1 cellular context compared by ENCODE assay signal in the genomic region with DNA sequence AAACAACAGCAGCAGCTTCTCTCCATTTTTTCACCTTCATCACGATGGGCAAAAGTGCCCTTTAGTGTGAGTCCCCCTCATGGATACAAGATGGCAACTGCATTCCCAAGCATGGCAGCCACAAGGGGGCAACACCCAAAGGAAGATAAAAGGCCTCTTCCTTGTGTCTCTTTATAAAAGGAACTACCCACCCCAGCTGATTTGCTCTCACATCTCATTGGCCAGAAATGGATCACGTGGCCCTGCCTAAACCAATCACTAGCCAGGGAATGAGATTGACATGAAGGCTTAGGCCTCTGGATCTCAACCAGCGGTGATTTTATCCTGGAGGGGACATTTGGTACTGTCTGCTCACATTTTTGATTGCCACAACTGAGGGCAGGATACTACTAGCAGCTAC.
TF ChIP-seq lines count a peak whose summit lies in the region.

No MANE protein-coding gene starts in this region.

TF ChIP-seq in HepG2, 621 proteins besides CTCF, POLR2A, EP300 and RAD21 (continued from another document and continues in another):
- TF ChIP-seq, protein P1, sequence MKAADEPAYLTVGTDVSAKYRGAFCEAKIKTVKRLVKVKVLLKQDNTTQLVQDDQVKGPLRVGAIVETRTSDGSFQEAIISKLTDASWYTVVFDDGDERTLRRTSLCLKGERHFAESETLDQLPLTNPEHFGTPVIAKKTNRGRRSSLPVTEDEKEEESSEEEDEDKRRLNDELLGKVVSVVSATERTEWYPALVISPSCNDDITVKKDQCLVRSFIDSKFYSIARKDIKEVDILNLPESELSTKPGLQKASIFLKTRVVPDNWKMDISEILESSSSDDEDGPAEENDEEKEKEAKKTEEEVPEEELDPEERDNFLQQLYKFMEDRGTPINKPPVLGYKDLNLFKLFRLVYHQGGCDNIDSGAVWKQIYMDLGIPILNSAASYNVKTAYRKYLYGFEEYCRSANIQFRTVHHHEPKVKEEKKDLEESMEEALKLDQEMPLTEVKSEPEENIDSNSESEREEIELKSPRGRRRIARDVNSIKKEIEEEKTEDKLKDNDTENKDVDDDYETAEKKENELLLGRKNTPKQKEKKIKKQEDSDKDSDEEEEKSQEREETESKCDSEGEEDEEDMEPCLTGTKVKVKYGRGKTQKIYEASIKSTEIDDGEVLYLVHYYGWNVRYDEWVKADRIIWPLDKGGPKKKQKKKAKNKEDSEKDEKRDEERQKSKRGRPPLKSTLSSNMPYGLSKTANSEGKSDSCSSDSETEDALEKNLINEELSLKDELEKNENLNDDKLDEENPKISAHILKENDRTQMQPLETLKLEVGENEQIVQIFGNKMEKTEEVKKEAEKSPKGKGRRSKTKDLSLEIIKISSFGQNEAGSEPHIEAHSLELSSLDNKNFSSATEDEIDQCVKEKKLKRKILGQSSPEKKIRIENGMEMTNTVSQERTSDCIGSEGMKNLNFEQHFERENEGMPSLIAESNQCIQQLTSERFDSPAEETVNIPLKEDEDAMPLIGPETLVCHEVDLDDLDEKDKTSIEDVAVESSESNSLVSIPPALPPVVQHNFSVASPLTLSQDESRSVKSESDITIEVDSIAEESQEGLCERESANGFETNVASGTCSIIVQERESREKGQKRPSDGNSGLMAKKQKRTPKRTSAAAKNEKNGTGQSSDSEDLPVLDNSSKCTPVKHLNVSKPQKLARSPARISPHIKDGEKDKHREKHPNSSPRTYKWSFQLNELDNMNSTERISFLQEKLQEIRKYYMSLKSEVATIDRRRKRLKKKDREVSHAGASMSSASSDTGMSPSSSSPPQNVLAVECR (CRISPR knock-in tag; IDR thresholded peaks at IDR 0.05; ENCODE audit: borderline replicate concordance), result 0 out of 2 replicates have a peak, but pooled peaks have one; percentile 17
- TF ChIP-seq ZNF382 (CRISPR knock-in tag; IDR thresholded peaks at IDR 0.05; ENCODE audit: borderline replicate concordance), result no peak
- no peak for TF ChIP-seq SIX4 (CRISPR knock-in tag; IDR thresholded peaks at IDR 0.05)
- TF ChIP-seq SATB2 (CRISPR knock-in tag; IDR thresholded peaks at IDR 0.05), result no peak
- no peak for TF ChIP-seq SCMH1 (CRISPR knock-in tag; IDR thresholded peaks at IDR 0.05; ENCODE audit: borderline replicate concordance)
- peak; percentile 63 for TF ChIP-seq YY1 (IDR thresholded peaks at IDR 0.05; ENCODE audit: insufficient read depth, insufficient replicate concordance, low read depth, low read length)
- no peak for TF ChIP-seq LCORL (IDR thresholded peaks at IDR 0.05)
- no peak for TF ChIP-seq LCORL (CRISPR knock-in tag; IDR thresholded peaks at IDR 0.05)
- no peak for TF ChIP-seq ZNF772 (CRISPR knock-in tag; IDR thresholded peaks at IDR 0.05)
- no peak for TF ChIP-seq JUND (CRISPR knock-in tag; IDR thresholded peaks at IDR 0.05)
- TF ChIP-seq ZNF263 (CRISPR knock-in tag; IDR thresholded peaks at IDR 0.05), result no peak
- TF ChIP-seq ZNF317 (CRISPR knock-in tag; IDR thresholded peaks at IDR 0.05), result no peak
- no peak for TF ChIP-seq ZNF547 (CRISPR knock-in tag; IDR thresholded peaks at IDR 0.05)
- no peak for TF ChIP-seq FOXM1 (CRISPR knock-in tag; IDR thresholded peaks at IDR 0.05)
- no peak for TF ChIP-seq SAFB2 (CRISPR knock-in tag; IDR thresholded peaks at IDR 0.05; ENCODE audit: borderline replicate concordance, low read depth)
- TF ChIP-seq ZNF670 (CRISPR knock-in tag; IDR thresholded peaks at IDR 0.05; ENCODE audit: borderline replicate concordance), result no peak
- TF ChIP-seq, protein P2, sequence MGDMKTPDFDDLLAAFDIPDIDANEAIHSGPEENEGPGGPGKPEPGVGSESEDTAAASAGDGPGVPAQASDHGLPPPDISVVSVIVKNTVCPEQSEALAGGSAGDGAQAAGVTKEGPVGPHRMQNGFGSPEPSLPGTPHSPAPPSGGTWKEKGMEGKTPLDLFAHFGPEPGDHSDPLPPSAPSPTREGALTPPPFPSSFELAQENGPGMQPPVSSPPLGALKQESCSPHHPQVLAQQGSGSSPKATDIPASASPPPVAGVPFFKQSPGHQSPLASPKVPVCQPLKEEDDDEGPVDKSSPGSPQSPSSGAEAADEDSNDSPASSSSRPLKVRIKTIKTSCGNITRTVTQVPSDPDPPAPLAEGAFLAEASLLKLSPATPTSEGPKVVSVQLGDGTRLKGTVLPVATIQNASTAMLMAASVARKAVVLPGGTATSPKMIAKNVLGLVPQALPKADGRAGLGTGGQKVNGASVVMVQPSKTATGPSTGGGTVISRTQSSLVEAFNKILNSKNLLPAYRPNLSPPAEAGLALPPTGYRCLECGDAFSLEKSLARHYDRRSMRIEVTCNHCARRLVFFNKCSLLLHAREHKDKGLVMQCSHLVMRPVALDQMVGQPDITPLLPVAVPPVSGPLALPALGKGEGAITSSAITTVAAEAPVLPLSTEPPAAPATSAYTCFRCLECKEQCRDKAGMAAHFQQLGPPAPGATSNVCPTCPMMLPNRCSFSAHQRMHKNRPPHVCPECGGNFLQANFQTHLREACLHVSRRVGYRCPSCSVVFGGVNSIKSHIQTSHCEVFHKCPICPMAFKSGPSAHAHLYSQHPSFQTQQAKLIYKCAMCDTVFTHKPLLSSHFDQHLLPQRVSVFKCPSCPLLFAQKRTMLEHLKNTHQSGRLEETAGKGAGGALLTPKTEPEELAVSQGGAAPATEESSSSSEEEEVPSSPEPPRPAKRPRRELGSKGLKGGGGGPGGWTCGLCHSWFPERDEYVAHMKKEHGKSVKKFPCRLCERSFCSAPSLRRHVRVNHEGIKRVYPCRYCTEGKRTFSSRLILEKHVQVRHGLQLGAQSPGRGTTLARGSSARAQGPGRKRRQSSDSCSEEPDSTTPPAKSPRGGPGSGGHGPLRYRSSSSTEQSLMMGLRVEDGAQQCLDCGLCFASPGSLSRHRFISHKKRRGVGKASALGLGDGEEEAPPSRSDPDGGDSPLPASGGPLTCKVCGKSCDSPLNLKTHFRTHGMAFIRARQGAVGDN (CRISPR knock-in tag; IDR thresholded peaks at IDR 0.05), result no peak
- TF ChIP-seq, protein P3, sequence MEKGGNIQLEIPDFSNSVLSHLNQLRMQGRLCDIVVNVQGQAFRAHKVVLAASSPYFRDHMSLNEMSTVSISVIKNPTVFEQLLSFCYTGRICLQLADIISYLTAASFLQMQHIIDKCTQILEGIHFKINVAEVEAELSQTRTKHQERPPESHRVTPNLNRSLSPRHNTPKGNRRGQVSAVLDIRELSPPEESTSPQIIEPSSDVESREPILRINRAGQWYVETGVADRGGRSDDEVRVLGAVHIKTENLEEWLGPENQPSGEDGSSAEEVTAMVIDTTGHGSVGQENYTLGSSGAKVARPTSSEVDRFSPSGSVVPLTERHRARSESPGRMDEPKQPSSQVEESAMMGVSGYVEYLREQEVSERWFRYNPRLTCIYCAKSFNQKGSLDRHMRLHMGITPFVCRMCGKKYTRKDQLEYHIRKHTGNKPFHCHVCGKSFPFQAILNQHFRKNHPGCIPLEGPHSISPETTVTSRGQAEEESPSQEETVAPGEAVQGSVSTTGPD (CRISPR knock-in tag; IDR thresholded peaks at IDR 0.05), result no peak
- TF ChIP-seq, protein P4, sequence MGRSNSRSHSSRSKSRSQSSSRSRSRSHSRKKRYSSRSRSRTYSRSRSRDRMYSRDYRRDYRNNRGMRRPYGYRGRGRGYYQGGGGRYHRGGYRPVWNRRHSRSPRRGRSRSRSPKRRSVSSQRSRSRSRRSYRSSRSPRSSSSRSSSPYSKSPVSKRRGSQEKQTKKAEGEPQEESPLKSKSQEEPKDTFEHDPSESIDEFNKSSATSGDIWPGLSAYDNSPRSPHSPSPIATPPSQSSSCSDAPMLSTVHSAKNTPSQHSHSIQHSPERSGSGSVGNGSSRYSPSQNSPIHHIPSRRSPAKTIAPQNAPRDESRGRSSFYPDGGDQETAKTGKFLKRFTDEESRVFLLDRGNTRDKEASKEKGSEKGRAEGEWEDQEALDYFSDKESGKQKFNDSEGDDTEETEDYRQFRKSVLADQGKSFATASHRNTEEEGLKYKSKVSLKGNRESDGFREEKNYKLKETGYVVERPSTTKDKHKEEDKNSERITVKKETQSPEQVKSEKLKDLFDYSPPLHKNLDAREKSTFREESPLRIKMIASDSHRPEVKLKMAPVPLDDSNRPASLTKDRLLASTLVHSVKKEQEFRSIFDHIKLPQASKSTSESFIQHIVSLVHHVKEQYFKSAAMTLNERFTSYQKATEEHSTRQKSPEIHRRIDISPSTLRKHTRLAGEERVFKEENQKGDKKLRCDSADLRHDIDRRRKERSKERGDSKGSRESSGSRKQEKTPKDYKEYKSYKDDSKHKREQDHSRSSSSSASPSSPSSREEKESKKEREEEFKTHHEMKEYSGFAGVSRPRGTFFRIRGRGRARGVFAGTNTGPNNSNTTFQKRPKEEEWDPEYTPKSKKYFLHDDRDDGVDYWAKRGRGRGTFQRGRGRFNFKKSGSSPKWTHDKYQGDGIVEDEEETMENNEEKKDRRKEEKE (IDR thresholded peaks at IDR 0.05), result no peak
- TF ChIP-seq SOX6 (IDR thresholded peaks at IDR 0.05), result no peak
- TF ChIP-seq SOX6 (CRISPR knock-in tag; IDR thresholded peaks at IDR 0.05), result no peak
- TF ChIP-seq, protein P5, sequence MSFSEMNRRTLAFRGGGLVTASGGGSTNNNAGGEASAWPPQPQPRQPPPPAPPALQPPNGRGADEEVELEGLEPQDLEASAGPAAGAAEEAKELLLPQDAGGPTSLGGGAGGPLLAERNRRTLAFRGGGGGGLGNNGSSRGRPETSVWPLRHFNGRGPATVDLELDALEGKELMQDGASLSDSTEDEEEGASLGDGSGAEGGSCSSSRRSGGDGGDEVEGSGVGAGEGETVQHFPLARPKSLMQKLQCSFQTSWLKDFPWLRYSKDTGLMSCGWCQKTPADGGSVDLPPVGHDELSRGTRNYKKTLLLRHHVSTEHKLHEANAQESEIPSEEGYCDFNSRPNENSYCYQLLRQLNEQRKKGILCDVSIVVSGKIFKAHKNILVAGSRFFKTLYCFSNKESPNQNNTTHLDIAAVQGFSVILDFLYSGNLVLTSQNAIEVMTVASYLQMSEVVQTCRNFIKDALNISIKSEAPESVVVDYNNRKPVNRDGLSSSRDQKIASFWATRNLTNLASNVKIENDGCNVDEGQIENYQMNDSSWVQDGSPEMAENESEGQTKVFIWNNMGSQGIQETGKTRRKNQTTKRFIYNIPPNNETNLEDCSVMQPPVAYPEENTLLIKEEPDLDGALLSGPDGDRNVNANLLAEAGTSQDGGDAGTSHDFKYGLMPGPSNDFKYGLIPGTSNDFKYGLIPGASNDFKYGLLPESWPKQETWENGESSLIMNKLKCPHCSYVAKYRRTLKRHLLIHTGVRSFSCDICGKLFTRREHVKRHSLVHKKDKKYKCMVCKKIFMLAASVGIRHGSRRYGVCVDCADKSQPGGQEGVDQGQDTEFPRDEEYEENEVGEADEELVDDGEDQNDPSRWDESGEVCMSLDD (CRISPR knock-in tag; IDR thresholded peaks at IDR 0.05; ENCODE audit: borderline replicate concordance), result no peak
- TF ChIP-seq, protein P6, sequence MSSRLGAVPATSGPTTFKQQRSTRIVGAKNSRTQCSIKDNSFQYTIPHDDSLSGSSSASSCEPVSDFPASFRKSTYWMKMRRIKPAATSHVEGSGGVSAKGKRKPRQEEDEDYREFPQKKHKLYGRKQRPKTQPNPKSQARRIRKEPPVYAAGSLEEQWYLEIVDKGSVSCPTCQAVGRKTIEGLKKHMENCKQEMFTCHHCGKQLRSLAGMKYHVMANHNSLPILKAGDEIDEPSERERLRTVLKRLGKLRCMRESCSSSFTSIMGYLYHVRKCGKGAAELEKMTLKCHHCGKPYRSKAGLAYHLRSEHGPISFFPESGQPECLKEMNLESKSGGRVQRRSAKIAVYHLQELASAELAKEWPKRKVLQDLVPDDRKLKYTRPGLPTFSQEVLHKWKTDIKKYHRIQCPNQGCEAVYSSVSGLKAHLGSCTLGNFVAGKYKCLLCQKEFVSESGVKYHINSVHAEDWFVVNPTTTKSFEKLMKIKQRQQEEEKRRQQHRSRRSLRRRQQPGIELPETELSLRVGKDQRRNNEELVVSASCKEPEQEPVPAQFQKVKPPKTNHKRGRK (CRISPR knock-in tag; IDR thresholded peaks at IDR 0.05), result no peak
- TF ChIP-seq HNF4G (IDR thresholded peaks at IDR 0.05; ENCODE audit: borderline replicate concordance, low read depth, low read length), result no peak
- no peak for TF ChIP-seq HNF4G (CRISPR knock-in tag; IDR thresholded peaks at IDR 0.05; ENCODE audit: borderline replicate concordance, low read depth)
- TF ChIP-seq ZNF143 (CRISPR knock-in tag; IDR thresholded peaks at IDR 0.05), result no peak
- no peak for TF ChIP-seq ZBTB3 (CRISPR knock-in tag; IDR thresholded peaks at IDR 0.05; ENCODE audit: borderline replicate concordance, low read depth)
- TF ChIP-seq, protein P7, sequence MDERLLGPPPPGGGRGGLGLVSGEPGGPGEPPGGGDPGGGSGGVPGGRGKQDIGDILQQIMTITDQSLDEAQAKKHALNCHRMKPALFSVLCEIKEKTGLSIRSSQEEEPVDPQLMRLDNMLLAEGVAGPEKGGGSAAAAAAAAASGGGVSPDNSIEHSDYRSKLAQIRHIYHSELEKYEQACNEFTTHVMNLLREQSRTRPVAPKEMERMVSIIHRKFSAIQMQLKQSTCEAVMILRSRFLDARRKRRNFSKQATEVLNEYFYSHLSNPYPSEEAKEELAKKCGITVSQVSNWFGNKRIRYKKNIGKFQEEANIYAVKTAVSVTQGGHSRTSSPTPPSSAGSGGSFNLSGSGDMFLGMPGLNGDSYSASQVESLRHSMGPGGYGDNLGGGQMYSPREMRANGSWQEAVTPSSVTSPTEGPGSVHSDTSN (CRISPR knock-in tag; IDR thresholded peaks at IDR 0.05), result peak; percentile 68
- TF ChIP-seq, protein P8, sequence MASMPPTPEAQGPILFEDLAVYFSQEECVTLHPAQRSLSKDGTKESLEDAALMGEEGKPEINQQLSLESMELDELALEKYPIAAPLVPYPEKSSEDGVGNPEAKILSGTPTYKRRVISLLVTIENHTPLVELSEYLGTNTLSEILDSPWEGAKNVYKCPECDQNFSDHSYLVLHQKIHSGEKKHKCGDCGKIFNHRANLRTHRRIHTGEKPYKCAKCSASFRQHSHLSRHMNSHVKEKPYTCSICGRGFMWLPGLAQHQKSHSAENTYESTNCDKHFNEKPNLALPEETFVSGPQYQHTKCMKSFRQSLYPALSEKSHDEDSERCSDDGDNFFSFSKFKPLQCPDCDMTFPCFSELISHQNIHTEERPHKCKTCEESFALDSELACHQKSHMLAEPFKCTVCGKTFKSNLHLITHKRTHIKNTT (CRISPR knock-in tag; IDR thresholded peaks at IDR 0.05), result no peak
- no peak for TF ChIP-seq PAF1 (CRISPR knock-in tag; IDR thresholded peaks at IDR 0.05)
- TF ChIP-seq ZFP62 (CRISPR knock-in tag; IDR thresholded peaks at IDR 0.05), result no peak
- no peak for TF ChIP-seq HMGA1 (CRISPR knock-in tag; conservative IDR thresholded peaks at IDR 0.05)
- TF ChIP-seq HDAC1 (CRISPR knock-in tag; IDR thresholded peaks at IDR 0.05), result no peak
- TF ChIP-seq HOXA5 (CRISPR knock-in tag; IDR thresholded peaks at IDR 0.05), result no peak
- TF ChIP-seq HCFC1 (IDR thresholded peaks at IDR 0.05; ENCODE audit: low read depth, low read length), result no peak
- TF ChIP-seq NCOA5 (CRISPR knock-in tag; IDR thresholded peaks at IDR 0.05), result no peak
- TF ChIP-seq TCF7 (IDR thresholded peaks at IDR 0.05; ENCODE audit: low read depth), result 0 out of 2 replicates have a peak, but pooled peaks have one; percentile 7
- no peak for TF ChIP-seq ZNF121 (CRISPR knock-in tag; IDR thresholded peaks at IDR 0.05)
- TF ChIP-seq, protein P9, sequence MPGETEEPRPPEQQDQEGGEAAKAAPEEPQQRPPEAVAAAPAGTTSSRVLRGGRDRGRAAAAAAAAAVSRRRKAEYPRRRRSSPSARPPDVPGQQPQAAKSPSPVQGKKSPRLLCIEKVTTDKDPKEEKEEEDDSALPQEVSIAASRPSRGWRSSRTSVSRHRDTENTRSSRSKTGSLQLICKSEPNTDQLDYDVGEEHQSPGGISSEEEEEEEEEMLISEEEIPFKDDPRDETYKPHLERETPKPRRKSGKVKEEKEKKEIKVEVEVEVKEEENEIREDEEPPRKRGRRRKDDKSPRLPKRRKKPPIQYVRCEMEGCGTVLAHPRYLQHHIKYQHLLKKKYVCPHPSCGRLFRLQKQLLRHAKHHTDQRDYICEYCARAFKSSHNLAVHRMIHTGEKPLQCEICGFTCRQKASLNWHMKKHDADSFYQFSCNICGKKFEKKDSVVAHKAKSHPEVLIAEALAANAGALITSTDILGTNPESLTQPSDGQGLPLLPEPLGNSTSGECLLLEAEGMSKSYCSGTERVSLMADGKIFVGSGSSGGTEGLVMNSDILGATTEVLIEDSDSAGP (CRISPR knock-in tag; IDR thresholded peaks at IDR 0.05; ENCODE audit: borderline replicate concordance), result no peak
